ENCODE assay signal across 9 cellular contexts in genomic region chr19:49056101-49056901, GRCh38. TPM values are rescaled to one million over a fixed set of nuclear protein-coding genes. Genes with fewer than 3 reads are reported as not detected.
DNase-seq lines count a peak whose midpoint lies in the region; TF ChIP-seq lines count a peak whose summit lies in the region.
"Had no signal": no experiment of that assay in that cellular context is flagged by ENCODE, and none has a peak within 500 bp of the region (broad histone marks: within the 10 kb centered on the region; RNA-seq: fewer than 3 reads in every experiment).

No MANE protein-coding gene starts in this region.

- no peaks in the 10 kb centered on the region for H3K36me3 ChIP-seq in cardiac muscle cell

- CTCF ChIA-PET in RWPE1 (lab: Yijun Ruan, JAX): interaction anchor here (0.8 kb wide), 1 partner anchor 63 kb away, joined by 4 read pairs; the partner anchor contains the start of gene GYS1

- H3K27me3 ChIP-seq in cardiac muscle cell: no peaks in the 10 kb centered on the region

- TF ChIP-seq CTCF in RWPE1 (conservative IDR thresholded peaks at IDR 0.05; ENCODE audit: low read depth): peak; percentile 24; the same call in 1 of the 2 replicates
- peak; percentile 31 for TF ChIP-seq CTCF in cardiac muscle cell (IDR thresholded peaks at IDR 0.05; ENCODE audit: low read depth, low read length)

- peak overlapping the region; percentile 49 for H3K4me3 ChIP-seq in cardiac muscle cell

- no peaks in the 10 kb centered on the region for H3K9me3 ChIP-seq in cardiac muscle cell (ENCODE audit: low read depth)

- H3K27ac ChIP-seq in RWPE1: peak overlapping the region; percentile 78
- H3K27ac ChIP-seq in cardiac muscle cell: no peak overlapping the region

- POLR2A ChIA-PET in RWPE1 (lab: Yijun Ruan, JAX; ENCODE audit: low non-redundant PET): interaction anchor here (1.1 kb wide), 1 partner anchor 9 kb away, joined by 3 read pairs; no protein-coding TSS in a partner anchor

- DNase-seq in AG08396 (ENCODE audit: low spot score): peak; percentile 89
- peak; percentile 83 for DNase-seq in GM19240 (ENCODE audit: insufficient read length, low spot score)
- peak; percentile 82 for DNase-seq in RWPE1 (ENCODE audit: low spot score)
- peak; percentile 56 for DNase-seq in activated naive CD4-positive, alpha-beta T cell treated with anti-CD3 and anti-CD28 coated beads, Interleukin-2, amount 50 U/mL, for 16 hours
- DNase-seq in cardiac muscle cell (ENCODE audit: low read depth in 1 of 2, low spot score in 1 of 2): peak; percentile 47 to 69
- DNase-seq in pons (ENCODE audit: low spot score): peak; percentile 2
- DNase-seq in NCI-H2029 treated with DMSO at 0.1 percent for 48 hours (lab: John Stamatoyannopoulos, UW): no peak
- DNase-seq in SKM-1 (lab: John Stamatoyannopoulos, UW; ENCODE audit: unreplicated experiment): no peak

- peaks cover 4% of the 10 kb centered on the region for H3K4me1 ChIP-seq in cardiac muscle cell (ENCODE audit: low read depth)

RNA-seq across cellular contexts. Expression of gene CGB7, which starts 1.2 kb away (rescaled TPM):
- 3.9 and 8.3 TPM in 2 replicates for total RNA-seq in cardiac muscle cell
- polyA plus RNA-seq in cardiac muscle cell: 6.5 and 11.5 TPM in 2 replicates

RNA-seq across cellular contexts. Expression of gene CGB8, which starts 7.4 kb away (rescaled TPM):
- not detected in 2 replicates for total RNA-seq in cardiac muscle cell
- polyA plus RNA-seq in cardiac muscle cell: not detected in 2 replicates
- total RNA-seq: subcutaneous adipose tissue had no signal

RNA-seq across cellular contexts. Expression of gene NTF4, which starts 8.3 kb away (rescaled TPM):
- 11.8 TPM in 2 replicates for total RNA-seq in cardiac muscle cell
- polyA plus RNA-seq in cardiac muscle cell: 17.0 and 31.7 TPM in 2 replicates
- total RNA-seq: subcutaneous adipose tissue had no signal

RNA-seq across cellular contexts. Expression of gene CGB5, which starts 12.7 kb away (rescaled TPM):
- not detected in 2 replicates for total RNA-seq in cardiac muscle cell
- not detected in 2 replicates for polyA plus RNA-seq in cardiac muscle cell
- total RNA-seq: subcutaneous adipose tissue had no signal

RNA-seq across cellular contexts. Expression of gene KCNA7, which starts 16.2 kb away (rescaled TPM):
- total RNA-seq in cardiac muscle cell: 1.1 and 2.3 TPM in 2 replicates
- 1.3 and 1.6 TPM in 2 replicates for polyA plus RNA-seq in cardiac muscle cell
- total RNA-seq: subcutaneous adipose tissue had no signal

Comparison
In these comparisons a context has a peak if more than half of its experiments do, and no peak if none do; other contexts are left out.
1. DNase-seq: peak in AG08396 (single experiment), GM19240 (single experiment), RWPE1 (single experiment), activated naive CD4-positive, alpha-beta T cell treated with anti-CD3 and anti-CD28 coated beads, Interleukin-2, amount 50 U/mL, for 16 hours (single experiment), cardiac muscle cell (2 of 2) and pons (single experiment); none in NCI-H2029 treated with DMSO at 0.1 percent for 48 hours (single experiment) and SKM-1 (single experiment).